In genomic region chr14:34539407-34540180, GRCh38 we compare ENCODE assay signal across 1 cellular context.
A peak's percentile ranks its signal among the peaks of the same experiment; 100 is the strongest.
TF ChIP-seq lines count a peak whose summit lies in the region.

A gene with protein sequence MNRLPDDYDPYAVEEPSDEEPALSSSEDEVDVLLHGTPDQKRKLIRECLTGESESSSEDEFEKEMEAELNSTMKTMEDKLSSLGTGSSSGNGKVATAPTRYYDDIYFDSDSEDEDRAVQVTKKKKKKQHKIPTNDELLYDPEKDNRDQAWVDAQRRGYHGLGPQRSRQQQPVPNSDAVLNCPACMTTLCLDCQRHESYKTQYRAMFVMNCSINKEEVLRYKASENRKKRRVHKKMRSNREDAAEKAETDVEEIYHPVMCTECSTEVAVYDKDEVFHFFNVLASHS (minus strand): TSS chr14:34539701. CDS start chr14:34539628, 73 bp downstream.

TF ChIP-seq in H1, 55 proteins besides CTCF, POLR2A, EP300 and RAD21 (continued from another document):
- TF ChIP-seq, protein P1, sequence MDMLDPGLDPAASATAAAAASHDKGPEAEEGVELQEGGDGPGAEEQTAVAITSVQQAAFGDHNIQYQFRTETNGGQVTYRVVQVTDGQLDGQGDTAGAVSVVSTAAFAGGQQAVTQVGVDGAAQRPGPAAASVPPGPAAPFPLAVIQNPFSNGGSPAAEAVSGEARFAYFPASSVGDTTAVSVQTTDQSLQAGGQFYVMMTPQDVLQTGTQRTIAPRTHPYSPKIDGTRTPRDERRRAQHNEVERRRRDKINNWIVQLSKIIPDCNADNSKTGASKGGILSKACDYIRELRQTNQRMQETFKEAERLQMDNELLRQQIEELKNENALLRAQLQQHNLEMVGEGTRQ (IDR thresholded peaks at IDR 0.05; ENCODE audit: low read length), result no peak
- TF ChIP-seq HDAC6 (IDR thresholded peaks at IDR 0.05; ENCODE audit: low read depth, low read length) (no peak), POLR2AphosphoS5 (IDR thresholded peaks at IDR 0.05; ENCODE audit: low read depth, low read length) (peak; percentile 95), EGR1 (IDR thresholded peaks at IDR 0.05; ENCODE audit: borderline replicate concordance, low read depth, low read length) (no peak), BRCA1 (IDR thresholded peaks at IDR 0.05; ENCODE audit: low read depth, low read length) (no peak), CBX8 (IDR thresholded peaks at IDR 0.05; ENCODE audit: borderline replicate concordance, low read depth, low read length) (no peak), BACH1 (IDR thresholded peaks at IDR 0.05; ENCODE audit: low read length) (0 out of 2 replicates have a peak, but pooled peaks have one; percentile 19), E2F6 (IDR thresholded peaks at IDR 0.05) (no peak), RNF2 (IDR thresholded peaks at IDR 0.05; ENCODE audit: borderline replicate concordance, low read depth, low read length, missing control alignments, poor library complexity, severe bottlenecking) (no peak), TBP (IDR thresholded peaks at IDR 0.05; ENCODE audit: low read depth, low read length) (peak; percentile 90), JUN (IDR thresholded peaks at IDR 0.05; ENCODE audit: low read depth, low read length) (no peak), SIX5 (IDR thresholded peaks at IDR 0.05; ENCODE audit: low read depth, low read length) (no peak), SRF (IDR thresholded peaks at IDR 0.05; ENCODE audit: low read depth, low read length) (no peak), GTF2F1 (IDR thresholded peaks at IDR 0.05; ENCODE audit: borderline replicate concordance, low read depth, low read length) (peak; percentile 42; the same call in 1 of the 2 replicates), MAFK (IDR thresholded peaks at IDR 0.05; ENCODE audit: low read depth, low read length) (no peak), RFX5 (IDR thresholded peaks at IDR 0.05; ENCODE audit: borderline replicate concordance, low read depth, low read length) (no peak), TCF12 (IDR thresholded peaks at IDR 0.05; ENCODE audit: low read depth, low read length) (no peak), CHD7 (IDR thresholded peaks at IDR 0.05; ENCODE audit: insufficient replicate concordance, low read length) (no peak), MAX (IDR thresholded peaks at IDR 0.05) (no peak), RBBP5 (IDR thresholded peaks at IDR 0.05; ENCODE audit: borderline replicate concordance, low read depth, low read length) (peak; percentile 43; the same call in 1 of the 2 replicates), SP4 (IDR thresholded peaks at IDR 0.05; ENCODE audit: low read length) (no peak), TAF7 (optimal IDR thresholded peaks at IDR 0.05; ENCODE audit: borderline replicate concordance, low read depth, low read length) (peak; percentile 86), TEAD4 (IDR thresholded peaks at IDR 0.05; ENCODE audit: low read depth, low read length) (no peak), GABPA (IDR thresholded peaks at IDR 0.05; ENCODE audit: borderline replicate concordance, insufficient read depth, low read length) (no peak), NANOG (IDR thresholded peaks at IDR 0.05; ENCODE audit: insufficient read depth, low read depth, low read length, poor library complexity, severe bottlenecking) (no peak), ATF2 (IDR thresholded peaks at IDR 0.05; ENCODE audit: low read length) (no peak), PHF8 (conservative IDR thresholded peaks at IDR 0.05; ENCODE audit: low read depth, low read length) (peak; percentile 94), RXRA (IDR thresholded peaks at IDR 0.05; ENCODE audit: insufficient read depth, low read depth, low read length) (no peak), SP2 (IDR thresholded peaks at IDR 0.05; ENCODE audit: low read length) (no peak), SIN3A (conservative IDR thresholded peaks at IDR 0.05 in 1 of 2, IDR thresholded peaks at IDR 0.05 in 1 of 2; ENCODE audit: low read depth in 1 of 2, low read length in 2 of 2) (peak; percentile 75 to 86; a peak in 3 of 4 replicates), CREB1 (IDR thresholded peaks at IDR 0.05) (peak; percentile 84), ZNF274 (IDR thresholded peaks at IDR 0.05; ENCODE audit: borderline replicate concordance, extremely low read depth, low read length) (no peak), NRF1 (IDR thresholded peaks at IDR 0.05; ENCODE audit: low read depth, low read length) (peak; percentile 38; the same call in 1 of the 2 replicates), SP1 (IDR thresholded peaks at IDR 0.05; ENCODE audit: low read depth, low read length) (peak; percentile 25; the same call in 1 of the 2 replicates), HDAC2 (IDR thresholded peaks at IDR 0.05; ENCODE audit: borderline replicate concordance in 1 of 2, low read depth in 2 of 2, low read length in 2 of 2) (no peak), BCL11A (IDR thresholded peaks at IDR 0.05; ENCODE audit: low read depth in 2 of 2, low read length in 2 of 2) (no peak)
